9 cellular contexts compared by ENCODE assay signal in the genomic region with DNA sequence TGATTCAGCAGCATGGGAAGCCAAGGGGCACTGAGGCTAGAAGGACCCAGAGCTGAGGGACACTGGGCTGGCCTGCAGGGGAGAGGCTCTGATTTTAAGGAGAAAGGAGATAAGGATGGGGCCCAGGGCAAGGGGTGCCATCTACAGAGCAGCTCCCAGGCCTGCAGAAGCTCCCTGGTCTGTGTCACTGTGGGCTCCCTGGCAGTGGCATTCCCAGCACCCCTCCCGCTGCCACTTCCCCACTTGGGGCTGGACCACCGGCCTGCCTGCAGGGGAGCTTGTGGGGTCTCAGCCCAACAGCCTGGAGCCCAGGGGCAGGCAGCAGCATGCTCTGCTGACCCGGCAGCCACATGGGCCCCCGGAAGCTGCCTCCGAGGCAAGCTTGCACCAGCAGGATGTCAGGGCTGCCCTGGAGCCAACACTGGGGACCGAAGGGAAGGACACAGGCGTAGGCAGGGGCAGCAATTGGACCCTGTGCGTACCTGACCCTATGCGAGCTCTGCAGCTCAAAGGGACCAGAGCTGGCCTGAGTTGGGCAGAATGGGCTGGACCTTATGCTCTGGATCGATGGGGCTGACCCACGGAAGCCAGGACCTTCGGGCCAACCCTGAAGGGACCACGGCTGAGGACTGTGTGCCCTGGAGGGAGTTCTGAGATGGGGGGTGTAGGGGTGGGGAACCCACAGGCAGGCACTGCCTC. TPM values are rescaled to one million over a fixed set of nuclear protein-coding genes. Genes with fewer than 3 reads are reported as not detected.
DNase-seq lines count a peak whose midpoint lies in the region; ATAC-seq and TF ChIP-seq lines count a peak whose summit lies in the region.
"Had no signal": no experiment of that assay in that cellular context is flagged by ENCODE, and none has a peak within 500 bp of the region (broad histone marks: within the 10 kb centered on the region; RNA-seq: fewer than 3 reads in every experiment).

No MANE protein-coding gene starts in this region.

- no peaks in the 10 kb centered on the region for H3K36me3 Mint-ChIP-seq in T-helper 2 cell treated with Interferon-gamma antibody and Interleukin-4, amounts not matched to agents 5 μg/mL and 100 μg/mL, for 36 hours (ENCODE audit: low read depth)

- no CpG with 5 or more reads among the region's 13 CpGs for WGBS in gastroesophageal sphincter (ENCODE audit: low coverage in 1 of 2), 2 donors

- H3K27me3 ChIP-seq in gastroesophageal sphincter (no peaks in the 10 kb centered on the region), osteoblast (ENCODE audit: insufficient read depth, low read length) (no peaks in the 10 kb centered on the region), uterus (no peaks in the 10 kb centered on the region)

- H2AFZ ChIP-seq in osteoblast (ENCODE audit: low read length): no peak overlapping the region

- H3K4me1 ChIP-seq in gastroesophageal sphincter (peaks cover 0 to 65% (median 28%) of the 10 kb centered on the region in 3 donors), osteoblast (ENCODE audit: insufficient read depth, low read length) (peaks cover 41% of the 10 kb centered on the region), uterus (peaks cover 15 to 30% of the 10 kb centered on the region in 2 donors)

- H3K27ac ChIP-seq in gastroesophageal sphincter: peak overlapping the region in 3 of 4 donors; percentile 90 to 95 (median 95)
- H3K27ac ChIP-seq in osteoblast (ENCODE audit: low read depth, low read length): peak overlapping the region; percentile 97
- H3K27ac ChIP-seq in uterus: peak overlapping the region; percentile 97 to 99

- peak overlapping the region; percentile 36 for H3K4me3 Mint-ChIP-seq in T-helper 2 cell treated with Interferon-gamma antibody and Interleukin-4, amounts not matched to agents 5 μg/mL and 100 μg/mL, for 36 hours

- H3K79me2 ChIP-seq in osteoblast (ENCODE audit: insufficient read depth, low read length): peaks cover 37% of the 10 kb centered on the region

- TF ChIP-seq EP300 in gastroesophageal sphincter (IDR thresholded peaks at IDR 0.05): no peak

- H3K4me3 ChIP-seq in gastroesophageal sphincter (no peak overlapping the region), osteoblast (ENCODE audit: insufficient read depth, low read length) (no peak overlapping the region), uterus (no peak overlapping the region)

- H3K4me1 Mint-ChIP-seq in T-helper 2 cell treated with Interferon-gamma antibody and Interleukin-4, amounts not matched to agents 5 μg/mL and 100 μg/mL, for 36 hours (ENCODE audit: low read depth): peaks cover 5% of the 10 kb centered on the region

- no peak overlapping the region for H3K4me2 ChIP-seq in osteoblast (ENCODE audit: insufficient read depth, low read length)

- H3K9me3 ChIP-seq in gastroesophageal sphincter (peaks cover 0 to 12% (median 0%) of the 10 kb centered on the region in 3 donors), osteoblast (ENCODE audit: low read depth, low read length) (peaks cover 4% of the 10 kb centered on the region), uterus (no peaks in the 10 kb centered on the region)

- ATAC-seq in gastroesophageal sphincter: no peak

- H3K9me3 Mint-ChIP-seq in T-helper 2 cell treated with Interferon-gamma antibody and Interleukin-4, amounts not matched to agents 5 μg/mL and 100 μg/mL, for 36 hours: no peaks in the 10 kb centered on the region

- no peak for DNase-seq in T-helper 2 cell treated with Interferon-gamma antibody and Interleukin-4, amounts not matched to agents 5 μg/mL and 100 μg/mL, for 36 hours (ENCODE audit: low spot score)
- DNase-seq in T-helper 2 cell (no peak), osteoblast (ENCODE audit: insufficient read length, low spot score, missing footprints) (peak; percentile 51), uterus (peak; percentile 41 to 47), NCI-H2227 treated with DMSO at 0.1 percent for 48 hours (lab: John Stamatoyannopoulos, UW) (no peak), NCI-H2081 (lab: John Stamatoyannopoulos, UW) (no peak), HuH-7.5 (ENCODE audit: low spot score) (no peak)
- DNase-seq: activated CD4-positive, alpha-beta T cell treated with anti-CD3 and anti-CD28 coated beads, Interleukin-2, amount 50 U/mL, for 1 hour had no signal

- H3K36me3 ChIP-seq in gastroesophageal sphincter (no peaks in the 10 kb centered on the region), osteoblast (ENCODE audit: insufficient read depth, low read length) (no peaks in the 10 kb centered on the region), uterus (no peaks in the 10 kb centered on the region)

- TF ChIP-seq POLR2A in gastroesophageal sphincter (IDR thresholded peaks at IDR 0.05): no peak
- TF ChIP-seq POLR2A in uterus (IDR thresholded peaks at IDR 0.05): no peak

- H3K27ac Mint-ChIP-seq in T-helper 2 cell treated with Interferon-gamma antibody and Interleukin-4, amounts not matched to agents 5 μg/mL and 100 μg/mL, for 36 hours: no peak overlapping the region

- H4K20me1 ChIP-seq in osteoblast (ENCODE audit: insufficient read depth, low read length): no peaks in the 10 kb centered on the region

- no peak for TF ChIP-seq CTCF in gastroesophageal sphincter (IDR thresholded peaks at IDR 0.05)
- TF ChIP-seq CTCF in osteoblast (IDR thresholded peaks at IDR 0.05; ENCODE audit: extremely low read depth, low read depth, low read length): no peak
- no peak for TF ChIP-seq CTCF in uterus (IDR thresholded peaks at IDR 0.05)

- intact Hi-C loops in uterus (cut with DNase I; ENCODE audit: low total_unique reads): loop anchor here (10.0 kb wide), 1 partner anchor 62 kb away; no protein-coding TSS in a partner anchor

- no peaks in the 10 kb centered on the region for H3K27me3 Mint-ChIP-seq in T-helper 2 cell treated with Interferon-gamma antibody and Interleukin-4, amounts not matched to agents 5 μg/mL and 100 μg/mL, for 36 hours (ENCODE audit: low read depth)

RNA-seq across cellular contexts. Expression of a gene that starts 35.4 kb away (rescaled TPM):
- total RNA-seq in gastroesophageal sphincter (1 to 10 TPM in 1 of 4 donors, not detected in 3; 1.2 TPM), osteoblast (0.59 TPM in 1 of 2 replicates, not detected in the other), uterus (under 1 TPM in 1 of 4 donors, not detected in 3; 0.41 TPM)

Comparison
In these comparisons a context has a peak if more than half of its experiments do, and no peak if none do; other contexts are left out.
1. DNase-seq: peak in osteoblast (single experiment) and uterus (2 of 2); none in T-helper 2 cell treated with Interferon-gamma antibody and Interleukin-4, amounts not matched to agents 5 μg/mL and 100 μg/mL, for 36 hours (single experiment), T-helper 2 cell (0 of 5), NCI-H2227 treated with DMSO at 0.1 percent for 48 hours (single experiment), NCI-H2081 (0 of 2) and HuH-7.5 (single experiment).
2. Peak in every context shown above with its lines, with median percentiles within 50 percentile points of each other: H3K27ac ChIP-seq.